Comparison of ENCODE assay signal across 28 cellular contexts in genomic region chr11:26765323-26765722, GRCh38. TPM values are rescaled to one million over a fixed set of nuclear protein-coding genes. Genes with fewer than 3 reads are reported as not detected.
DNase-seq lines count a peak whose midpoint lies in the region; ATAC-seq and TF ChIP-seq lines count a peak whose summit lies in the region.
"Had no signal": no experiment of that assay in that cellular context is flagged by ENCODE, and none has a peak within 500 bp of the region (broad histone marks: within the 10 kb centered on the region; RNA-seq: fewer than 3 reads in every experiment).

No MANE protein-coding gene starts in this region.

- intact Hi-C loops in Right ventricle myocardium superior (cut with DNase I) = no loop called here

- no peaks in the 10 kb centered on the region for H3K4me1 ChIP-seq in right atrium auricular region
- H3K4me1 ChIP-seq: A549, BLaER1 had no signal

- no peak overlapping the region for H3K27ac ChIP-seq in right atrium auricular region
- H3K27ac ChIP-seq: 22Rv1, A549, BLaER1 had no signal

- peak; percentile 24 for DNase-seq in Right ventricle myocardium superior
- no peak for DNase-seq in right atrium auricular region (ENCODE audit: low spot score)
- DNase-seq in NB4 (ENCODE audit: low read depth) = peak; percentile 24
- DNase-seq in amniotic epithelial cell (ENCODE audit: low read depth) = peak; percentile 15
- peak; percentile 46 for DNase-seq in left lobe of liver (ENCODE audit: low spot score)
- DNase-seq in NCI-H2227 (lab: John Stamatoyannopoulos, UW; ENCODE audit: unreplicated experiment) = no peak
- DNase-seq in RKO (ENCODE audit: low spot score) = no peak
- DNase-seq in HUDEP-2 (lab: John Stamatoyannopoulos, UW; ENCODE audit: unreplicated experiment in 76 of 76) = no peak
- DNase-seq: AML-193; C1 segment of cervical spinal cord; CD4-positive, alpha-beta memory T cell; CD4-positive, CD25-positive, alpha-beta regulatory T cell; CD8-positive, alpha-beta memory T cell; COR-L47; DMS 273 treated with DMSO at 0.1 percent for 48 hours; DMS153; DMS53; DMS79; DND-41; EL; GDM1 had no signal

- H3K4me3 ChIP-seq in right atrium auricular region (no peak overlapping the region), NB4 (ENCODE audit: low read depth, low read length) (no peak overlapping the region)
- H3K4me3 ChIP-seq: A549, BLaER1, GM12878 had no signal

- no peak for TF ChIP-seq POLR2A in NB4 (IDR thresholded peaks at IDR 0.05; ENCODE audit: extremely low read depth, insufficient read length)

- TF ChIP-seq CTCF in right atrium auricular region (IDR thresholded peaks at IDR 0.05) (no peak), NB4 (IDR thresholded peaks at IDR 0.05; ENCODE audit: low read depth, low read length) (no peak)

- H3K36me3 ChIP-seq in right atrium auricular region = no peaks in the 10 kb centered on the region
- H3K36me3 ChIP-seq: BLaER1 had no signal

- ATAC-seq in Right ventricle myocardium superior (ENCODE audit: poor library complexity) (no peak), left lobe of liver (peak; percentile 77)
- ATAC-seq: A549, GM12878 had no signal

- no peaks in the 10 kb centered on the region for H3K27me3 ChIP-seq in right atrium auricular region
- H3K27me3 ChIP-seq: BLaER1 had no signal

- no peaks in the 10 kb centered on the region for H3K9me3 ChIP-seq in right atrium auricular region
- H3K9me3 ChIP-seq: A549, BLaER1 had no signal

RNA-seq across cellular contexts. Expression of gene SLC5A12, which starts 43.5 kb away (rescaled TPM):
- total RNA-seq in Right ventricle myocardium superior = not detected
- total RNA-seq in right atrium auricular region = 1 to 10 TPM; 1.7 to 4.0 TPM
- 0.20 TPM for total RNA-seq in left lobe of liver
- total RNA-seq: B cell; CD4-positive, alpha-beta memory T cell; CD4-positive, CD25-positive, alpha-beta regulatory T cell; CD8-positive, alpha-beta memory T cell; Daoy; G401 had no signal

Comparison
In these comparisons a context has a peak if more than half of its experiments do, and no peak if none do; other contexts are left out.
1. DNase-seq: peak in Right ventricle myocardium superior (single experiment), NB4 (single experiment), amniotic epithelial cell (single experiment) and left lobe of liver (single experiment); none in right atrium auricular region (single experiment), NCI-H2227 (single experiment), RKO (single experiment) and HUDEP-2 (0 of 76).